In the genomic region with DNA sequence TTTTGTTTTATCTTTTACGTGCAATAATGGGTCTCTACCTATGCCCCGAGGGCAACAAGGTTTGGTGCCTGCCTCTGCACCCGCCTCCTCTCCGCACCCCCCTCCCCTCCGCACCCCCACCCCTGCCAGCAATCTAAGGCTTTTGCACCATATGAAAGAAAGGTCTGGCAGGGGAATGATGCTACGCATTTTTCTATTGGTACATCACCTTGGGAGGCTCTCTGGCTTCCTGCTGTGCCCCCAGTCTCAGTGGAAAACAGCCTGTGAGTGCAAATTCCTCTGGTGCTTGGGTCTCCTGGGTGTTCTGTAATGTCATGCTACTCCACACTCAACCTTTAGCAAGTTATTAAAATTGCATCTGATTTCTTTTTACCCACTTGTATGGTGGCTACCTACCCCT, we compare ENCODE assay signal across 20 cellular contexts.
"Had no signal": no experiment of that assay in that cellular context is flagged by ENCODE, and none has a peak within 500 bp of the region (broad histone marks: within the 10 kb centered on the region; RNA-seq: fewer than 3 reads in every experiment).

No MANE protein-coding gene starts in this region.

- FAIRE-seq: colon, islet of Langerhans had no signal

- H3K27me3 ChIP-seq: esophagus squamous epithelium, gastroesophageal sphincter, neutrophil, stomach, transverse colon had no signal

- H3K36me3 ChIP-seq: thoracic aorta, transverse colon had no signal

- H3K4me3 ChIP-seq: esophagus squamous epithelium, gastroesophageal sphincter, mucosa of descending colon, psoas muscle, stomach, thoracic aorta, transverse colon had no signal

- H3K9me3 Mint-ChIP-seq: effector memory CD8-positive, alpha-beta T cell had no signal

- H3K4me1 ChIP-seq: esophagus squamous epithelium, gastroesophageal sphincter, psoas muscle, transverse colon had no signal

- H3K27me3 Mint-ChIP-seq: dendritic cell treated with granulocyte-macrophage colony-stimulating factor and Interleukin-4, amounts not matched to agents 40 ng/mL and 50 ng/mL, for 4 days; effector memory CD8-positive, alpha-beta T cell; naive thymus-derived CD8-positive, alpha-beta T cell had no signal

- DNase-seq: effector memory CD8-positive, alpha-beta T cell; esophagus squamous epithelium; foreskin fibroblast; glutamatergic neuron; mammary epithelial cell; mucosa of descending colon; naive thymus-derived CD8-positive, alpha-beta T cell; psoas muscle; retina; stimulated activated CD4-positive, alpha-beta T cell treated with anti-CD3 and anti-CD28 coated beads, Interleukin-2, amount 100 ng/mL, for 24 hours; stimulated activated naive CD4-positive, alpha-beta T cell; stomach; substantia nigra; transverse colon had no signal

- H3K4me3 Mint-ChIP-seq: dendritic cell treated with granulocyte-macrophage colony-stimulating factor and Interleukin-4, amounts not matched to agents 40 ng/mL and 50 ng/mL, for 4 days; effector memory CD8-positive, alpha-beta T cell; naive thymus-derived CD8-positive, alpha-beta T cell had no signal

- H3K9me3 ChIP-seq: gastroesophageal sphincter, neutrophil, psoas muscle, stomach, thoracic aorta, transverse colon had no signal

- H3K27ac Mint-ChIP-seq: dendritic cell treated with granulocyte-macrophage colony-stimulating factor and Interleukin-4, amounts not matched to agents 40 ng/mL and 50 ng/mL, for 4 days; effector memory CD8-positive, alpha-beta T cell had no signal

- H3K27ac ChIP-seq: esophagus squamous epithelium, gastroesophageal sphincter, neutrophil, psoas muscle, stomach, thoracic aorta, transverse colon had no signal
